ENCODE assay signal across 24 cellular contexts in the genomic region with DNA sequence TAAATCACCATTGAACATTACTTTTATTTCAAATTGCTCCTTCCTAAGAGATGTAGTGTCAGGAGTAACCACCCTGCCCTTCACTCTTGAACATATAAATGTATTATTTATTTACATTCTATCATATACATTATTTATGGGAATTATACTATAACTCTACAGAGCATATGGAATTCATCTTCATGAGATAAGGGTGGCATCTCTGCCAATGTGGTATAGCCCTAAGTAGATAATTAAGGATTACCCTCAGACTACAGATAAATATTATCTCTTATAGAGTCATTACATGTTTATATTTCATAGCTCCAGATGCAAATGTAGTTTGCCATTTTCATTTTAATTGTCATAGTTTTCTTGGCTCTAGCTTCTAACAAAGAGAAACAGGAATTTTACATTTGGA.
"Had no signal": no experiment of that assay in that cellular context is flagged by ENCODE, and none has a peak within 500 bp of the region (broad histone marks: within the 10 kb centered on the region; RNA-seq: fewer than 3 reads in every experiment).

No MANE protein-coding gene starts in this region.

- H3K27me3 ChIP-seq: SJSA1 had no signal

- H3K4me1 Mint-ChIP-seq: IgD-negative memory B cell had no signal

- DNase-seq: Kasumi-1, MM.1S, NCI-H1092 treated with DMSO at 0.1 percent for 48 hours, NCI-H1436, NCI-H187, NCI-H2029, NCI-H2081 treated with DMSO at 0.1 percent for 48 hours, NCI-H2171, NCI-H226, NCI-H446, NCI-H510A, NCI-H524 treated with DMSO at 0.1 percent for 48 hours, NCI-H69, NCI-H774, Right ventricle myocardium superior, RPMI8226, SIG-M5 had no signal

- H3K27ac Mint-ChIP-seq: IgD-negative memory B cell had no signal

- H3K9me3 ChIP-seq: SJSA1 had no signal

- FAIRE-seq: HTR-8/SVneo, K562, RCC 7860 had no signal

- H3K4me3 Mint-ChIP-seq: IgD-negative memory B cell had no signal

- H3K9me3 Mint-ChIP-seq: IgD-negative memory B cell had no signal

- H3K27ac ChIP-seq: HL-60, KMS-11, SJSA1 had no signal

- H3K4me1 ChIP-seq: SJSA1 had no signal

- H3K4me3 ChIP-seq: K562, SJSA1 had no signal

- H3K36me3 Mint-ChIP-seq: IgD-negative memory B cell had no signal

- H3K36me3 ChIP-seq: SJSA1 had no signal

- ATAC-seq: K562 had no signal
